In genomic region chr3:101962055-101962454, GRCh38 we compare ENCODE assay signal across 19 cellular contexts.
DNase-seq lines count a peak whose midpoint lies in the region; ATAC-seq, FAIRE-seq and TF ChIP-seq lines count a peak whose summit lies in the region.
"Had no signal": no experiment of that assay in that cellular context is flagged by ENCODE, and none has a peak within 500 bp of the region (broad histone marks: within the 10 kb centered on the region; RNA-seq: fewer than 3 reads in every experiment).

No MANE protein-coding gene starts in this region.

- no peaks in the 10 kb centered on the region for H3K79me2 ChIP-seq in astrocyte (ENCODE audit: insufficient read depth, low read length)

- peak overlapping the region; percentile 54; the same call in 1 of the 3 replicates for H2BK15ac ChIP-seq in IMR-90 (ENCODE audit: low read depth, low read length)

- H3K4me2 ChIP-seq in IMR-90 (ENCODE audit: low read depth, low read length) (peak overlapping the region; percentile 75; the same call in 1 of the 2 replicates), astrocyte (ENCODE audit: low read length) (peak overlapping the region; percentile 11)

- no peak overlapping the region for H3K23ac ChIP-seq in IMR-90 (ENCODE audit: low read depth, low read length)

- ATAC-seq in IMR-90 (ENCODE audit: low read depth) (peak; percentile 50; the same call in 1 of the 2 replicates), HG03439 (IDR thresholded peaks at IDR 0.05; ENCODE audit: unreplicated experiment) (no peak)
- no peak for ATAC-seq in stimulated activated memory B cell treated with anti-CD40 and anti-IgM and Interleukin-4, amounts not matched to agents 10 μg/mL and 1 μg/mL and 100 μg/mL, for 72 hours

- DNase-seq in IMR-90 (peak; percentile 59), astrocyte (ENCODE audit: low read depth) (peak; percentile 88), iris pigment epithelial cell (ENCODE audit: low read depth) (peak; percentile 69), GM12891 (ENCODE audit: insufficient read length, low spot score) (no peak), Ammon's horn (ENCODE audit: low spot score) (no peak)
- no peak for DNase-seq in stimulated activated CD4-positive, alpha-beta T cell treated with anti-CD3 and anti-CD28 coated beads, Interleukin-2, amount 100 ng/mL, for 48 hours
- DNase-seq: CD4-positive, alpha-beta T cell; MV-4-11; NCI-H1417 treated with DMSO at 0.1 percent for 48 hours; NCI-H2029; NCI-H2171 treated with DMSO at 0.1 percent for 48 hours; NCI-H510A; Peyer's patch; SIG-M5 had no signal

- BruUV-seq in IMR-90 (replicated peaks; lab: Mats Ljungman, UMichigan), result no TSS peak

- H3K9ac ChIP-seq in IMR-90 (ENCODE audit: low read depth, low read length) (no peak overlapping the region; the same call in 1 of the 2 replicates), astrocyte (ENCODE audit: low read length) (no peak overlapping the region)

- H3K36me3 Mint-ChIP-seq in astrocyte (ENCODE audit: low read depth, unreplicated experiment), result no peaks in the 10 kb centered on the region
- H3K36me3 Mint-ChIP-seq in stimulated activated memory B cell treated with anti-CD40 and anti-IgM and Interleukin-4, amounts not matched to agents 10 μg/mL and 1 μg/mL and 100 μg/mL, for 72 hours, result no peaks in the 10 kb centered on the region

- H2AK5ac ChIP-seq in IMR-90 (ENCODE audit: low read depth, low read length), result no peak overlapping the region

- H3K9me3 ChIP-seq in IMR-90 (ENCODE audit: control insufficient read depth, insufficient read depth, low read length) (no peaks in the 10 kb centered on the region; the same call in 1 of the 2 replicates), astrocyte (ENCODE audit: insufficient read depth, low read depth, low read length) (no peaks in the 10 kb centered on the region)
- H3K9me3 ChIP-seq: HAP-1, Peyer's patch had no signal

- peak overlapping the region; percentile 38; the same call in 1 of the 2 replicates for H2BK20ac ChIP-seq in IMR-90 (ENCODE audit: low read depth, low read length)

- CTCF ChIA-PET in IMR-90 (lab: Yijun Ruan, JAX), result no interaction called here

- H3K27me3 ChIP-seq in IMR-90 (ENCODE audit: control insufficient read depth, insufficient read depth, low read length) (no peaks in the 10 kb centered on the region), astrocyte (ENCODE audit: insufficient read depth, low read length) (no peaks in the 10 kb centered on the region)
- H3K27me3 ChIP-seq: Peyer's patch had no signal

- H4K20me1 ChIP-seq in IMR-90 (ENCODE audit: insufficient read depth, low read length) (no peaks in the 10 kb centered on the region), astrocyte (ENCODE audit: insufficient read depth, low read length) (no peaks in the 10 kb centered on the region)

- H3K36me3 ChIP-seq in IMR-90 (ENCODE audit: control insufficient read depth, insufficient read depth, low read length), result no peaks in the 10 kb centered on the region
- no peaks in the 10 kb centered on the region for H3K36me3 ChIP-seq in astrocyte (ENCODE audit: insufficient read depth, low read length)
- H3K36me3 ChIP-seq: HAP-1, Peyer's patch had no signal

- peak overlapping the region; percentile 31; the same call in 1 of the 2 replicates for H2BK120ac ChIP-seq in IMR-90 (ENCODE audit: low read depth, low read length)

- no peak overlapping the region for H3K14ac ChIP-seq in IMR-90 (replicated peaks; ENCODE audit: low read depth, low read length)

- H2AK9ac ChIP-seq in IMR-90 (replicated peaks; ENCODE audit: low read depth, low read length, poor library complexity), result no peak overlapping the region

- H3K9me3 Mint-ChIP-seq in astrocyte (ENCODE audit: unreplicated experiment), result peaks cover 4% of the 10 kb centered on the region
- peaks cover 2% of the 10 kb centered on the region for H3K9me3 Mint-ChIP-seq in stimulated activated memory B cell treated with anti-CD40 and anti-IgM and Interleukin-4, amounts not matched to agents 10 μg/mL and 1 μg/mL and 100 μg/mL, for 72 hours

- TF ChIP-seq RAD21 in IMR-90 (IDR thresholded peaks at IDR 0.05; ENCODE audit: low read length), result no peak

- POLR2A ChIA-PET in IMR-90 (lab: Charles Lee; ENCODE audit: unreplicated experiment), result no interaction called here

- H3K27ac ChIP-seq in IMR-90 (ENCODE audit: insufficient read depth, low read length) (no peak overlapping the region), astrocyte (ENCODE audit: low read depth, low read length) (peak overlapping the region; percentile 4)
- H3K27ac ChIP-seq: Peyer's patch had no signal

- in situ Hi-C loops in IMR-90 (cut with MboI; ENCODE audit: low sequenced_read_pairs), result no loop called here

- dilution Hi-C loops in IMR-90 (cut with HindIII; ENCODE audit: low sequenced_read_pairs, unreplicated experiment), result no loop called here

- peaks cover 13% of the 10 kb centered on the region for H3K4me1 Mint-ChIP-seq in astrocyte (ENCODE audit: low read depth, unreplicated experiment)
- H3K4me1 Mint-ChIP-seq in stimulated activated memory B cell treated with anti-CD40 and anti-IgM and Interleukin-4, amounts not matched to agents 10 μg/mL and 1 μg/mL and 100 μg/mL, for 72 hours, result peaks cover 23% of the 10 kb centered on the region

- FAIRE-seq in astrocyte (lab: Jason Lieb, UNC) (no peak), GM12891 (lab: Jason Lieb, UNC) (no peak)
- FAIRE-seq: GM18507 had no signal

- no peak overlapping the region for H3K4me3 ChIP-seq in IMR-90 (ENCODE audit: insufficient read depth, low read depth, low read length)
- H3K4me3 ChIP-seq in astrocyte (ENCODE audit: insufficient read depth, low read depth, low read length), result no peak overlapping the region
- H3K4me3 ChIP-seq: HAP-1, Peyer's patch had no signal

- peaks cover 7% of the 10 kb centered on the region for H3K4me1 ChIP-seq in IMR-90 (ENCODE audit: control insufficient read depth, insufficient read depth, low read length)
- peaks cover 8% of the 10 kb centered on the region for H3K4me1 ChIP-seq in astrocyte (ENCODE audit: insufficient read depth, low read length)
- H3K4me1 ChIP-seq: HAP-1, Peyer's patch had no signal

- peak overlapping the region in 1 of 2 experiments; percentile 58; a peak in 1 of 4 replicates for H4K8ac ChIP-seq in IMR-90 (ENCODE audit: low read depth in 2 of 2, low read length in 2 of 2)

- no peak for TF ChIP-seq CTCF in IMR-90 (conservative IDR thresholded peaks at IDR 0.05; ENCODE audit: low read depth, low read length)
- no peak for TF ChIP-seq CTCF in astrocyte (IDR thresholded peaks at IDR 0.05; ENCODE audit: insufficient read depth, low read depth, low read length)

- no peak overlapping the region for H3K4me3 Mint-ChIP-seq in astrocyte (ENCODE audit: unreplicated experiment)
- no peak overlapping the region for H3K4me3 Mint-ChIP-seq in stimulated activated memory B cell treated with anti-CD40 and anti-IgM and Interleukin-4, amounts not matched to agents 10 μg/mL and 1 μg/mL and 100 μg/mL, for 72 hours
- H3K4me3 Mint-ChIP-seq: B cell; CD4-positive, alpha-beta T cell had no signal

- H3K27ac Mint-ChIP-seq in astrocyte (ENCODE audit: unreplicated experiment), result no peak overlapping the region
- H3K27ac Mint-ChIP-seq in stimulated activated memory B cell treated with anti-CD40 and anti-IgM and Interleukin-4, amounts not matched to agents 10 μg/mL and 1 μg/mL and 100 μg/mL, for 72 hours, result peak overlapping the region; percentile 42
- H3K27ac Mint-ChIP-seq: B cell; CD4-positive, alpha-beta T cell had no signal

- no peaks in the 10 kb centered on the region for H3K79me1 ChIP-seq in IMR-90 (ENCODE audit: low read depth in 1 of 2, low read length in 2 of 2)

- peak overlapping the region; percentile 13; the same call in 1 of the 2 replicates for H4K91ac ChIP-seq in IMR-90 (ENCODE audit: insufficient read depth, low read depth, low read length)

- H2AFZ ChIP-seq in IMR-90 (replicated peaks; ENCODE audit: low read length, poor library complexity) (no peak overlapping the region), astrocyte (ENCODE audit: low read depth, low read length) (no peak overlapping the region)

- H3K27me3 Mint-ChIP-seq in astrocyte (ENCODE audit: low read depth, unreplicated experiment), result no peaks in the 10 kb centered on the region
- no peaks in the 10 kb centered on the region for H3K27me3 Mint-ChIP-seq in stimulated activated memory B cell treated with anti-CD40 and anti-IgM and Interleukin-4, amounts not matched to agents 10 μg/mL and 1 μg/mL and 100 μg/mL, for 72 hours
- H3K27me3 Mint-ChIP-seq: B cell; CD4-positive, alpha-beta T cell had no signal

- intact Hi-C loops in IMR-90 (cut with micrococcal nuclease), result no loop called here

- WGBS in IMR-90 (ENCODE audit: extremely low coverage in 2 of 2, insufficient read length in 1 of 2), 2 experiments, result no CpG with 5 or more reads among the region's 1 CpG

- H3K9me1 ChIP-seq in IMR-90 (ENCODE audit: insufficient read depth, low read length), result peaks cover 4% of the 10 kb centered on the region; the same call in 1 of the 2 replicates

- H4K5ac ChIP-seq in IMR-90 (ENCODE audit: low read depth, low read length), result peak overlapping the region; percentile 76

- 0 out of 2 replicates have a peak overlapping the region, but pooled peaks have one; percentile 8 for H3K4ac ChIP-seq in IMR-90 (ENCODE audit: low read depth, low read length)

- peak overlapping the region; percentile 32 for H2BK5ac ChIP-seq in IMR-90 (ENCODE audit: low read depth, low read length, poor library complexity, severe bottlenecking)

- H3K18ac ChIP-seq in IMR-90 (ENCODE audit: low read depth, low read length), result peak overlapping the region; percentile 87

- TF ChIP-seq POLR2A in IMR-90 (IDR thresholded peaks at IDR 0.05; ENCODE audit: low read depth, low read length), result no peak
- no peak for TF ChIP-seq POLR2A in GM12891 (IDR thresholded peaks at IDR 0.05; ENCODE audit: low read depth, low read length)

- H3K56ac ChIP-seq in IMR-90 (ENCODE audit: extremely low read depth, insufficient read depth, low read length), result no peak overlapping the region

TF ChIP-seq in IMR-90, 13 proteins besides CTCF, POLR2A, EP300 and RAD21:
- TF ChIP-seq BHLHE40 (IDR thresholded peaks at IDR 0.05; ENCODE audit: low read depth, low read length) (no peak), FOS (IDR thresholded peaks at IDR 0.05; ENCODE audit: low read depth, low read length) (0 out of 2 replicates have a peak, but pooled peaks have one; percentile 18), MAZ (IDR thresholded peaks at IDR 0.05; ENCODE audit: borderline replicate concordance, low read depth, low read length) (no peak), NFE2L2 (IDR thresholded peaks at IDR 0.05; ENCODE audit: low read depth, low read length) (no peak)
TF ChIP-seq in IMR-90: peak in this region for 1.

TF ChIP-seq in GM12891, 5 proteins besides CTCF, POLR2A, EP300 and RAD21:
- TF ChIP-seq SPI1 (IDR thresholded peaks at IDR 0.05; ENCODE audit: low read depth, low read length) (no peak), TAF1 (IDR thresholded peaks at IDR 0.05; ENCODE audit: low read depth, low read length) (no peak), POU2F2 (IDR thresholded peaks at IDR 0.05; ENCODE audit: low read depth, low read length) (no peak), POLR2AphosphoS5 (IDR thresholded peaks at IDR 0.05; ENCODE audit: low read depth, low read length) (no peak), PAX5 (IDR thresholded peaks at IDR 0.05; ENCODE audit: insufficient read depth, low read length, severe bottlenecking) (no peak)

Comparison
In these comparisons a context has a peak if more than half of its experiments do, and no peak if none do; other contexts are left out.
1. DNase-seq: peak in IMR-90 (single experiment), astrocyte (single experiment) and iris pigment epithelial cell (single experiment); none in stimulated activated CD4-positive, alpha-beta T cell treated with anti-CD3 and anti-CD28 coated beads, Interleukin-2, amount 100 ng/mL, for 48 hours (0 of 2), GM12891 (single experiment) and Ammon's horn (single experiment).